Comparison of ENCODE assay signal across 8 cellular contexts in the genomic region with DNA sequence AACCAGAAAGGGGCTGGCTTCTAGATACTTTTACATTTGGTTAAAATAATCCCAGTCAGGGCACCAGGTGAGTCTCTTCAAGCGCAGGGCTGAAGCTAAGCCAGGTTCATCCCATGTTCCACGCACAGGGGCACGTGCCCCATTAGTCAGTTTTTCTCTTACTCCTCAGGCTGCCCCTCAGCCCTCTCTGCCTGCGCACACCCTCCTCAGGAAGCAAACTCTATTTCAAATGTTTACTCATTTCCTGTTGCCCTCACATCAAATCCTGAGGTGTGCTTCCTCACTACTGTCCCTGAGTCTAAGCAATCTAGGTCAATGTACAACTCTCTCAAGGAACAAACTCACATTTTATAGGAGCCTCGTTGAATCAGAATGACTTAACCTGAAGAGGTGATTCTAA. TPM values are rescaled to one million over a fixed set of nuclear protein-coding genes. Genes with fewer than 3 reads are reported as not detected.
DNase-seq lines count a peak whose midpoint lies in the region; ATAC-seq lines count a peak whose summit lies in the region.

No MANE protein-coding gene starts in this region.

- peak; percentile 54 to 59 for ATAC-seq in CD4-positive, CD25-positive, alpha-beta regulatory T cell (ENCODE audit: low read depth in 2 of 2)
- ATAC-seq in HG02840 (IDR thresholded peaks at IDR 0.05; ENCODE audit: low FRiP score, unreplicated experiment) (no peak), HG03520 (IDR thresholded peaks at IDR 0.05; ENCODE audit: unreplicated experiment) (no peak)

- no peaks in the 10 kb centered on the region for H3K27me3 Mint-ChIP-seq in CD4-positive, CD25-positive, alpha-beta regulatory T cell
- no peaks in the 10 kb centered on the region for H3K27me3 Mint-ChIP-seq in activated naive CD8-positive, alpha-beta T cell treated with anti-CD3 and anti-CD28 coated beads for 36 hours

- no peaks in the 10 kb centered on the region for H3K36me3 Mint-ChIP-seq in CD4-positive, CD25-positive, alpha-beta regulatory T cell
- peaks cover 24% of the 10 kb centered on the region for H3K36me3 Mint-ChIP-seq in activated naive CD8-positive, alpha-beta T cell treated with anti-CD3 and anti-CD28 coated beads for 36 hours

- peaks cover 27 to 65% (median 47%) of the 10 kb centered on the region in 4 donors for H3K4me1 Mint-ChIP-seq in CD4-positive, CD25-positive, alpha-beta regulatory T cell
- H3K4me1 Mint-ChIP-seq in activated naive CD8-positive, alpha-beta T cell treated with anti-CD3 and anti-CD28 coated beads for 36 hours = peaks cover 53% of the 10 kb centered on the region

- H3K27me3 ChIP-seq in CD4-positive, CD25-positive, alpha-beta regulatory T cell (ENCODE audit: control insufficient read depth, insufficient read depth, low read length) = no peaks in the 10 kb centered on the region

- peak overlapping the region; percentile 1 to 36 (median 20) for H3K4me3 Mint-ChIP-seq in CD4-positive, CD25-positive, alpha-beta regulatory T cell
- no peak overlapping the region for H3K4me3 Mint-ChIP-seq in activated naive CD8-positive, alpha-beta T cell treated with anti-CD3 and anti-CD28 coated beads for 36 hours

- peak; percentile 16 to 75 (median 33) for DNase-seq in CD4-positive, CD25-positive, alpha-beta regulatory T cell
- DNase-seq in T follicular helper cell (ENCODE audit: low read depth) (peak; percentile 42), renal cortical epithelial cell (ENCODE audit: low read depth) (peak; percentile 63), dedifferentiated amniotic fluid mesenchymal stem cell (ENCODE audit: extremely low spot score) (no peak), MV-4-11 (lab: John Stamatoyannopoulos, UW) (no peak)
- peak; percentile 63 for DNase-seq in activated naive CD8-positive, alpha-beta T cell treated with anti-CD3 and anti-CD28 coated beads for 36 hours

- no peaks in the 10 kb centered on the region for H3K36me3 ChIP-seq in CD4-positive, CD25-positive, alpha-beta regulatory T cell (ENCODE audit: control insufficient read depth, insufficient read depth, low read length)

- H3K27ac ChIP-seq in CD4-positive, CD25-positive, alpha-beta regulatory T cell (ENCODE audit: insufficient read depth, low read length, poor library complexity, severe bottlenecking) = peak overlapping the region; percentile 56

- H3K9me3 Mint-ChIP-seq in CD4-positive, CD25-positive, alpha-beta regulatory T cell = peaks cover 0 to 3% (median 0%) of the 10 kb centered on the region in 7 donors
- H3K9me3 Mint-ChIP-seq in activated naive CD8-positive, alpha-beta T cell treated with anti-CD3 and anti-CD28 coated beads for 36 hours = peaks cover 12% of the 10 kb centered on the region

- peak overlapping the region; percentile 92 to 94 (median 93) for H3K27ac Mint-ChIP-seq in CD4-positive, CD25-positive, alpha-beta regulatory T cell
- peak overlapping the region; percentile 84 for H3K27ac Mint-ChIP-seq in activated naive CD8-positive, alpha-beta T cell treated with anti-CD3 and anti-CD28 coated beads for 36 hours

- H3K9me3 ChIP-seq in CD4-positive, CD25-positive, alpha-beta regulatory T cell (ENCODE audit: control insufficient read depth in 2 of 2, low read length in 2 of 2) = no peaks in the 10 kb centered on the region

- H3K4me3 ChIP-seq in CD4-positive, CD25-positive, alpha-beta regulatory T cell (ENCODE audit: low read depth, low read length) = peak overlapping the region; percentile 38

- peaks cover 50% of the 10 kb centered on the region for H3K4me1 ChIP-seq in CD4-positive, CD25-positive, alpha-beta regulatory T cell (ENCODE audit: control insufficient read depth, insufficient read depth, low read length, poor library complexity, severe bottlenecking)

RNA-seq across cellular contexts. Expression of gene THBS1, which starts 48.5 kb away (rescaled TPM):
- 9.2 TPM for total RNA-seq in CD4-positive, CD25-positive, alpha-beta regulatory T cell
- polyA plus RNA-seq in CD4-positive, CD25-positive, alpha-beta regulatory T cell = under 1 TPM in 2 of 4 donors, not detected in 2; 0.02 to 0.05 TPM
- under 1 TPM; 0.62 to 0.68 TPM for total RNA-seq in activated naive CD8-positive, alpha-beta T cell treated with anti-CD3 and anti-CD28 coated beads for 36 hours
- 2,380 and 2,616 TPM in 2 replicates for total RNA-seq in renal cortical epithelial cell

Comparison
In these comparisons a context has a peak if more than half of its experiments do, and no peak if none do; other contexts are left out.
1. ATAC-seq: peak in CD4-positive, CD25-positive, alpha-beta regulatory T cell (2 of 2); none in HG02840 (single experiment) and HG03520 (single experiment).
2. DNase-seq: peak in CD4-positive, CD25-positive, alpha-beta regulatory T cell (3 of 3), T follicular helper cell (single experiment), activated naive CD8-positive, alpha-beta T cell treated with anti-CD3 and anti-CD28 coated beads for 36 hours (single experiment) and renal cortical epithelial cell (single experiment); none in dedifferentiated amniotic fluid mesenchymal stem cell (single experiment) and MV-4-11 (single experiment).
3. RNA of gene THBS1, which starts 48.5 kb away (total RNA-seq): 2,380 to 2,616 TPM in renal cortical epithelial cell; 9.2 TPM in CD4-positive, CD25-positive, alpha-beta regulatory T cell (single experiment) and 0.62 to 0.68 TPM in activated naive CD8-positive, alpha-beta T cell treated with anti-CD3 and anti-CD28 coated beads for 36 hours; every median in the first group is over 100 times any median in the second.